ENCODE assay signal across 8 cellular contexts in the genomic region with DNA sequence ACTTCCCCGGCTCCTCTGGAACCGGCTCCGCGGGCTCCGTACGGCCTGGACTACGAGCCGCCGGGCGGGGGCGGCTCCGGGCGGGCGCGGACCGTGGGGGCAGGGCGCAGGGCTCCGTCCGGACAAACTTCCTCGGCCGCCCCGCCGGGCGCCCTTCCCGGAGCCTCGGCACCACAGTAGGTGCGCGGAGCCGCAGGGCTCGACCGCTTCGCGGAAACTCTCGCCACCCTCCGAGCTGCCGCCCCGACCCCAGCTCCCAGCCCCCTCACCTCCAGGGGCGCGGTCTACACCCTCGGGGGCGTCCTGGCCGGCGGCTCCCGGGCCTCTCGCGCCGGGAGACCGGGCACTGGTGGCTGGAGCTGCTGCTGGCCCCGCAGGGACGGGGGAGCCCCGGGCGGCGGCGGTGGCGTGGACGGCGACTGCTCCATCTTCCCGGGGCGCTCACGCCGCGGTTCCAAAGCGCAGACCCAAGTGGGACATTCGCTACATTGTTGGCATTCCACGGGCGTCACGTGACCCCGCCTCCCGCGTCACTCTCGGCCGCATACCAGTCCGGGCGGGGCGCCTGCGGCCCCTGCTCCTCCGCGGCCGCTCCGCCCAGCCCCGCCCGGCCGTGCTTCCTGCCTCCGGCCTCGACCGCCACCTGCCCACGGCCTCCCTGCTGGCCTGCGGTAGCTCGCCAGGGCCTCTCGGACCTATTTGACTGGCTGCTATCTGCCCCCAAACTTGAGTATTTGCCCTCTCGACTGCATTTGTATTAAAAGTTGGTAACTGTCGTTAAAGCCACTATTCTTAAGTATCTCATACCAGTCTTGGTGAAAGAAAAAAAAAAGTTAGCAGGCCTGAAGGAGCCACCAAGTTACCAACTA. TPM values are rescaled to one million over a fixed set of nuclear protein-coding genes. Genes with fewer than 3 reads are reported as not detected.
DNase-seq lines count a peak whose midpoint lies in the region; ATAC-seq and TF ChIP-seq lines count a peak whose summit lies in the region.

Gene LATS2 (minus strand): TSS at position 510 of the 869 bp plus-strand sequence. CDS start 15,560 bp downstream, outside the sequence.

- H3K36me3 Mint-ChIP-seq in activated T-helper 2 cell treated with anti-CD3 and anti-CD28 coated beads, Interferon-gamma antibody, Interleukin-2, Interleukin-4, amounts not matched to agents 10 μg/mL and 5 μg/mL and 100 μg/mL, durations not matched to agents 14 hours and 24 hours and 36 hours (ENCODE audit: low read depth) = no peaks in the 10 kb centered on the region

- no peaks in the 10 kb centered on the region for H3K9me3 Mint-ChIP-seq in activated T-helper 2 cell treated with anti-CD3 and anti-CD28 coated beads, Interferon-gamma antibody, Interleukin-2, Interleukin-4, amounts not matched to agents 10 μg/mL and 5 μg/mL and 100 μg/mL, durations not matched to agents 14 hours and 24 hours and 36 hours

- H3K4me1 ChIP-seq in BLaER1 treated with 17β-estradiol and CSF1 and Interleukin-3, amounts not matched to agents 10 nM and 100 nM = peaks cover 39 to 85% (median 52%) of the 10 kb centered on the region in 10 experiments
- peaks cover 3% of the 10 kb centered on the region for H3K4me1 ChIP-seq in fibroblast of lung (ENCODE audit: control insufficient read depth, extremely low read depth, insufficient read depth, low read length)
- H3K4me1 ChIP-seq in muscle layer of duodenum (ENCODE audit: control insufficient read depth in 1 of 2, insufficient read depth in 2 of 2, low read length in 2 of 2) = peaks cover 0 to 27% of the 10 kb centered on the region in 2 donors

- ATAC-seq in GM19043 (IDR thresholded peaks at IDR 0.05; ENCODE audit: low read depth, unreplicated experiment) (peak; percentile 91), HG03196 (IDR thresholded peaks at IDR 0.05; ENCODE audit: unreplicated experiment) (peak; percentile 89)

- H3K4me3 Mint-ChIP-seq in activated T-helper 2 cell treated with anti-CD3 and anti-CD28 coated beads, Interferon-gamma antibody, Interleukin-2, Interleukin-4, amounts not matched to agents 10 μg/mL and 5 μg/mL and 100 μg/mL, durations not matched to agents 14 hours and 24 hours and 36 hours (ENCODE audit: low read depth) = peak within 1 kb of the TSS; percentile 80

- peaks cover 0 to 26% (median 0%) of the 10 kb centered on the region in 11 experiments; a peak in 9 of 22 replicates for H3K36me3 ChIP-seq in BLaER1 treated with 17β-estradiol and CSF1 and Interleukin-3, amounts not matched to agents 10 nM and 100 nM
- H3K36me3 ChIP-seq in fibroblast of lung (ENCODE audit: control insufficient read depth, insufficient read depth, low read length) (no peaks in the 10 kb centered on the region), muscle layer of duodenum (ENCODE audit: control insufficient read depth in 1 of 2, insufficient read depth in 2 of 2, low read length in 2 of 2) (peaks cover 0 to 4% of the 10 kb centered on the region in 2 donors)

- H3K79me2 ChIP-seq in fibroblast of lung (ENCODE audit: control insufficient read depth, insufficient read depth, low read length) = peaks cover 47% of the 10 kb centered on the region

- peak; percentile 11 to 18 for TF ChIP-seq CTCF in fibroblast of lung (conservative IDR thresholded peaks at IDR 0.05 in 1 of 2, IDR thresholded peaks at IDR 0.05 in 1 of 2; ENCODE audit: low read depth in 1 of 2, low read length in 2 of 2)

- peaks cover 39% of the 10 kb centered on the region for H3K27me3 Mint-ChIP-seq in activated T-helper 2 cell treated with anti-CD3 and anti-CD28 coated beads, Interferon-gamma antibody, Interleukin-2, Interleukin-4, amounts not matched to agents 10 μg/mL and 5 μg/mL and 100 μg/mL, durations not matched to agents 14 hours and 24 hours and 36 hours (ENCODE audit: low read depth)

- H3K27ac Mint-ChIP-seq in activated T-helper 2 cell treated with anti-CD3 and anti-CD28 coated beads, Interferon-gamma antibody, Interleukin-2, Interleukin-4, amounts not matched to agents 10 μg/mL and 5 μg/mL and 100 μg/mL, durations not matched to agents 14 hours and 24 hours and 36 hours = no peak within 1 kb of the TSS

- H3K4me3 ChIP-seq in BLaER1 treated with 17β-estradiol and CSF1 and Interleukin-3, amounts not matched to agents 10 nM and 100 nM = peak within 1 kb of the TSS; percentile 78 to 99 (median 94)
- peak within 1 kb of the TSS; percentile 40 to 94 (median 92) for H3K4me3 ChIP-seq in fibroblast of lung (replicated peaks in 1 of 4; ENCODE audit: control extremely low read depth in 1 of 4, insufficient read depth in 1 of 4, low read depth in 3 of 4, low read length in 4 of 4)
- H3K4me3 ChIP-seq in muscle layer of duodenum (ENCODE audit: low read depth in 1 of 2, low read length in 2 of 2) = peak within 1 kb of the TSS; percentile 55 to 81

- H3K9ac ChIP-seq in BLaER1 treated with 17β-estradiol and CSF1 and Interleukin-3, amounts not matched to agents 10 nM and 100 nM = peak within 1 kb of the TSS; percentile 84 to 97 (median 92)
- H3K9ac ChIP-seq in fibroblast of lung (ENCODE audit: insufficient read depth, low read length) = peak within 1 kb of the TSS; percentile 100

- H3K4me2 ChIP-seq in BLaER1 treated with 17β-estradiol and CSF1 and Interleukin-3, amounts not matched to agents 10 nM and 100 nM = peak within 1 kb of the TSS; percentile 81 to 99 (median 89)
- H3K4me2 ChIP-seq in fibroblast of lung (ENCODE audit: extremely low read depth, insufficient read depth, low read length) = peak within 1 kb of the TSS; percentile 92

- H3K4me1 Mint-ChIP-seq in activated T-helper 2 cell treated with anti-CD3 and anti-CD28 coated beads, Interferon-gamma antibody, Interleukin-2, Interleukin-4, amounts not matched to agents 10 μg/mL and 5 μg/mL and 100 μg/mL, durations not matched to agents 14 hours and 24 hours and 36 hours (ENCODE audit: low read depth) = peaks cover 4% of the 10 kb centered on the region

- peaks cover 0 to 28% (median 13%) of the 10 kb centered on the region in 11 experiments; a peak in 14 of 22 replicates for H3K27me3 ChIP-seq in BLaER1 treated with 17β-estradiol and CSF1 and Interleukin-3, amounts not matched to agents 10 nM and 100 nM
- H3K27me3 ChIP-seq in fibroblast of lung (ENCODE audit: control insufficient read depth, insufficient read depth, low read length) (no peaks in the 10 kb centered on the region), muscle layer of duodenum (ENCODE audit: low read depth, low read length) (no peaks in the 10 kb centered on the region)

- H4K20me1 ChIP-seq in BLaER1 treated with 17β-estradiol and CSF1 and Interleukin-3, amounts not matched to agents 10 nM and 100 nM = peaks cover 24 to 45% (median 41%) of the 10 kb centered on the region in 11 experiments; a peak in 21 of 22 replicates
- H4K20me1 ChIP-seq in fibroblast of lung (ENCODE audit: control insufficient read depth, extremely low read depth, insufficient read depth, low read length) = no peaks in the 10 kb centered on the region

- DNase-seq in OCI-M1 (lab: John Stamatoyannopoulos, UW) (peak; percentile 91), fibroblast of lung (ENCODE audit: low read depth in 2 of 2) (peak; percentile 92 to 93)
- peak; percentile 49 for DNase-seq in activated T-helper 2 cell treated with anti-CD3 and anti-CD28 coated beads, Interferon-gamma antibody, Interleukin-2, Interleukin-4, amounts not matched to agents 10 μg/mL and 5 μg/mL and 100 μg/mL, durations not matched to agents 14 hours and 24 hours and 36 hours (ENCODE audit: low spot score)
- DNase-seq in stimulated activated naive CD4-positive, alpha-beta T cell (lab: John Stamatoyannopoulos, UW) = peak in 4 of 6 experiments; percentile 11 to 39 (median 32)

- peak within 1 kb of the TSS; percentile 60 for H2AFZ ChIP-seq in fibroblast of lung (ENCODE audit: low read length)

- peak within 1 kb of the TSS; percentile 81 to 97 (median 89) for H3K27ac ChIP-seq in BLaER1 treated with 17β-estradiol and CSF1 and Interleukin-3, amounts not matched to agents 10 nM and 100 nM
- H3K27ac ChIP-seq in fibroblast of lung (ENCODE audit: insufficient read depth, low read length) (peak within 1 kb of the TSS; percentile 99), muscle layer of duodenum (ENCODE audit: low read length) (peak within 1 kb of the TSS; percentile 93)

- intact Hi-C loops in activated T-helper 2 cell treated with anti-CD3 and anti-CD28 coated beads, Interferon-gamma antibody, Interleukin-2, Interleukin-4, amounts not matched to agents 10 μg/mL and 5 μg/mL and 100 μg/mL, durations not matched to agents 14 hours and 24 hours and 36 hours (cut with micrococcal nuclease) = loop anchor here (2.0 kb wide), 2 partner anchors 13 to 115 kb away; partner anchors contain the start of genes MRPL57 and SKA3

- no peaks in the 10 kb centered on the region for H3K9me3 ChIP-seq in BLaER1 treated with 17β-estradiol and CSF1 and Interleukin-3, amounts not matched to agents 10 nM and 100 nM (replicated peaks in 1 of 11)
- H3K9me3 ChIP-seq in fibroblast of lung (ENCODE audit: control insufficient read depth, insufficient read depth, low read depth, low read length) = no peaks in the 10 kb centered on the region
- no peaks in the 10 kb centered on the region for H3K9me3 ChIP-seq in muscle layer of duodenum (ENCODE audit: control insufficient read depth in 1 of 2, low read length in 2 of 2)

RNA-seq across cellular contexts. Expression of gene LATS2, which starts in this region (rescaled TPM):
- 2.6 and 2.7 TPM in 2 replicates for total RNA-seq in activated T-helper 2 cell treated with anti-CD3 and anti-CD28 coated beads, Interferon-gamma antibody, Interleukin-2, Interleukin-4, amounts not matched to agents 10 μg/mL and 5 μg/mL and 100 μg/mL, durations not matched to agents 14 hours and 24 hours and 36 hours
- total RNA-seq in fibroblast of lung = 11.0 and 16.2 TPM in 2 replicates
- polyA plus RNA-seq in fibroblast of lung = 17.6 and 32.0 TPM in 2 replicates
- 14.8 and 30.1 TPM in 2 replicates for polyA plus RNA-seq in fibroblast of lung (2012)
- polyA minus RNA-seq in fibroblast of lung (ENCODE audit: low replicate concordance) = 22.5 and 36.8 TPM in 2 replicates

Comparison
In these comparisons a context has a peak if more than half of its experiments do, and no peak if none do; other contexts are left out.
1. Peak in every context shown above with its lines: DNase-seq, ATAC-seq, H3K4me3 ChIP-seq and H3K27ac ChIP-seq.
2. DNase-seq: peak in every context shown above with its lines; median percentile 92 in fibroblast of lung; 91 in OCI-M1; 49 in activated T-helper 2 cell treated with anti-CD3 and anti-CD28 coated beads, Interferon-gamma antibody, Interleukin-2, Interleukin-4, amounts not matched to agents 10 μg/mL and 5 μg/mL and 100 μg/mL, durations not matched to agents 14 hours and 24 hours and 36 hours; 32 in stimulated activated naive CD4-positive, alpha-beta T cell.